ENCODE assay signal across 10 cellular contexts in genomic region chr12:111434049-111434448, GRCh38. TPM values are rescaled to one million over a fixed set of nuclear protein-coding genes. Genes with fewer than 3 reads are reported as not detected.
DNase-seq lines count a peak whose midpoint lies in the region; ATAC-seq and TF ChIP-seq lines count a peak whose summit lies in the region.
"Had no signal": no experiment of that assay in that cellular context is flagged by ENCODE, and none has a peak within 500 bp of the region (broad histone marks: within the 10 kb centered on the region; RNA-seq: fewer than 3 reads in every experiment).

No MANE protein-coding gene starts in this region.

- no peak overlapping the region for H3K23ac ChIP-seq in trophoblast cell (ENCODE audit: low read length)

- no peak overlapping the region for H4K12ac ChIP-seq in trophoblast cell (ENCODE audit: low read depth, low read length)

- H3K4me3 ChIP-seq in GM08714 (ENCODE audit: low read length) (peak overlapping the region; percentile 44; the same call in 1 of the 2 replicates), Peyer's patch (no peak overlapping the region), esophagus muscularis mucosa (peak overlapping the region in 2 of 4 donors; percentile 13 to 26), gastrocnemius medialis (peak overlapping the region; percentile 8 to 34 (median 18)), trophoblast cell (ENCODE audit: low read depth, low read length) (no peak overlapping the region)

- no peak overlapping the region for H4K91ac ChIP-seq in trophoblast cell (ENCODE audit: low read depth, low read length)

- 53% methylated on average over 3 of the region's 3 CpGs for WGBS in esophagus muscularis mucosa
- no CpG with 5 or more reads among the region's 3 CpGs for WGBS in trophoblast cell (ENCODE audit: extremely low coverage, insufficient coverage, insufficient read length)

- no peaks in the 10 kb centered on the region for H3K79me2 ChIP-seq in trophoblast cell (ENCODE audit: control insufficient read depth, insufficient read depth, low read length, poor library complexity)

- H4K8ac ChIP-seq in trophoblast cell (ENCODE audit: low read depth, low read length), result no peak overlapping the region

- TF ChIP-seq POLR2A in Peyer's patch (IDR thresholded peaks at IDR 0.05), result no peak
- TF ChIP-seq POLR2A in esophagus muscularis mucosa (IDR thresholded peaks at IDR 0.05; ENCODE audit: low read depth), result no peak
- TF ChIP-seq POLR2A in gastrocnemius medialis (IDR thresholded peaks at IDR 0.05), result no peak

- no peaks in the 10 kb centered on the region for H3K27me3 ChIP-seq in Peyer's patch
- no peaks in the 10 kb centered on the region for H3K27me3 ChIP-seq in esophagus muscularis mucosa
- no peaks in the 10 kb centered on the region for H3K27me3 ChIP-seq in gastrocnemius medialis
- no peaks in the 10 kb centered on the region for H3K27me3 ChIP-seq in trophoblast cell (ENCODE audit: insufficient read depth, low read length)

- H2BK12ac ChIP-seq in trophoblast cell (ENCODE audit: low read length), result no peak overlapping the region

- no peak for DNase-seq in Peyer's patch
- DNase-seq in esophagus muscularis mucosa (ENCODE audit: extremely low spot score), result no peak
- DNase-seq in gastrocnemius medialis, result no peak
- no peak for DNase-seq in trophoblast cell
- DNase-seq in Kasumi-1 (lab: John Stamatoyannopoulos, UW), result no peak
- DNase-seq: activated CD4-positive, alpha-beta T cell treated with anti-CD3 and anti-CD28 coated beads for 1 hour; mesendoderm had no signal

- H2BK120ac ChIP-seq in trophoblast cell (ENCODE audit: insufficient read depth, low read length, poor library complexity), result no peak overlapping the region

- H2BK5ac ChIP-seq in trophoblast cell (ENCODE audit: low read depth, low read length, poor library complexity), result no peak overlapping the region

- H3K27ac ChIP-seq in Peyer's patch (peak overlapping the region; percentile 81 to 85 (median 84)), esophagus muscularis mucosa (replicated peaks in 1 of 4) (peak overlapping the region; percentile 47 to 71 (median 62)), gastrocnemius medialis (peak overlapping the region; percentile 72 to 89 (median 78)), trophoblast cell (ENCODE audit: low read depth, low read length) (no peak overlapping the region)

- intact Hi-C loops in esophagus muscularis mucosa (cut with DNase I) (no loop called here), gastrocnemius medialis (cut with DNase I; ENCODE audit: low total_unique reads) (no loop called here)

- H3K36me3 ChIP-seq in Peyer's patch (no peaks in the 10 kb centered on the region), esophagus muscularis mucosa (no peaks in the 10 kb centered on the region), gastrocnemius medialis (no peaks in the 10 kb centered on the region), trophoblast cell (ENCODE audit: control insufficient read depth in 1 of 2, insufficient read depth in 2 of 2, low read length in 2 of 2) (no peaks in the 10 kb centered on the region)

- no peak for ATAC-seq in gastrocnemius medialis
- no peak for ATAC-seq in HG03095 (IDR thresholded peaks at IDR 0.05; ENCODE audit: unreplicated experiment)
- ATAC-seq in GM18861 (IDR thresholded peaks at IDR 0.05; ENCODE audit: unreplicated experiment), result no peak

- TF ChIP-seq CTCF in Peyer's patch (IDR thresholded peaks at IDR 0.05) (no peak), esophagus muscularis mucosa (IDR thresholded peaks at IDR 0.05) (no peak), gastrocnemius medialis (IDR thresholded peaks at IDR 0.05 in 4 of 5, conservative IDR thresholded peaks at IDR 0.05 in 1 of 5) (no peak)

- no peak overlapping the region for H3K18ac ChIP-seq in trophoblast cell (ENCODE audit: low read length)

- no peak overlapping the region for H2AFZ ChIP-seq in trophoblast cell (ENCODE audit: insufficient read depth, low read length, poor library complexity)

- no peak overlapping the region for H3K9ac ChIP-seq in trophoblast cell (ENCODE audit: low read length)

- in situ Hi-C loops in gastrocnemius medialis (cut with MboI; ENCODE audit: low sequenced_read_pairs in 4 of 4), result no loop called here

- H3K9me3 ChIP-seq in Peyer's patch (no peaks in the 10 kb centered on the region), esophagus muscularis mucosa (no peaks in the 10 kb centered on the region), gastrocnemius medialis (no peaks in the 10 kb centered on the region), trophoblast cell (ENCODE audit: insufficient read depth, low read depth, low read length) (peaks cover 3% of the 10 kb centered on the region)

- H3K79me1 ChIP-seq in trophoblast cell (ENCODE audit: low read length), result no peaks in the 10 kb centered on the region

- H3K4me1 ChIP-seq in Peyer's patch (peaks cover 4 to 88% (median 63%) of the 10 kb centered on the region in 4 donors), esophagus muscularis mucosa (peaks cover 96 to 100% (median 99%) of the 10 kb centered on the region in 4 donors), gastrocnemius medialis (peaks cover 50 to 55% of the 10 kb centered on the region in 2 donors), trophoblast cell (ENCODE audit: control insufficient read depth in 1 of 2, insufficient read depth in 2 of 2, low read length in 2 of 2) (peaks cover 0 to 4% of the 10 kb centered on the region in 2 experiments)

- no peak overlapping the region for H3K4ac ChIP-seq in trophoblast cell (ENCODE audit: low read depth, low read length)

- H3K4me2 ChIP-seq in trophoblast cell (ENCODE audit: low read length), result no peak overlapping the region

- H3K14ac ChIP-seq in trophoblast cell (ENCODE audit: low read length), result no peak overlapping the region

- TF ChIP-seq EP300 in esophagus muscularis mucosa (IDR thresholded peaks at IDR 0.05), result no peak

- H2AK5ac ChIP-seq in trophoblast cell (ENCODE audit: low read length), result no peak overlapping the region

RNA-seq across cellular contexts. Expression of gene SH2B3, which starts 28.3 kb away (rescaled TPM):
- total RNA-seq in Peyer's patch, result 10 to 100 TPM in 2 of 4 donors, 1 to 10 TPM in 2; 4.4 to 37.1 (median 8.4) TPM
- total RNA-seq in esophagus muscularis mucosa, result 10 to 100 TPM; 24.9 to 49.4 (median 41.8) TPM
- 10 to 100 TPM; 10.4 to 20.0 (median 15.5) TPM for total RNA-seq in gastrocnemius medialis
- 5.1 and 5.4 TPM in 2 replicates for polyA plus RNA-seq in trophoblast cell (2013)

Comparison
In these comparisons a context has a peak if more than half of its experiments do, and no peak if none do; other contexts are left out.
1. H3K4me3 ChIP-seq: peak in GM08714 (single experiment) and gastrocnemius medialis (4 of 4); none in Peyer's patch (0 of 4) and trophoblast cell (single experiment).